11 cellular contexts compared by ENCODE assay signal in genomic region chr3:144142151-144142855, GRCh38.
DNase-seq lines count a peak whose midpoint lies in the region; ATAC-seq and TF ChIP-seq lines count a peak whose summit lies in the region.
"Had no signal": no experiment of that assay in that cellular context is flagged by ENCODE, and none has a peak within 500 bp of the region (broad histone marks: within the 10 kb centered on the region; RNA-seq: fewer than 3 reads in every experiment).

No MANE protein-coding gene starts in this region.

- peak; percentile 90 for ATAC-seq in foreskin keratinocyte
- peak; percentile 26 for ATAC-seq in sciatic nerve
- ATAC-seq in HG03175 (IDR thresholded peaks at IDR 0.05; ENCODE audit: unreplicated experiment) = no peak
- ATAC-seq: CD8-positive, alpha-beta T cell had no signal

- H3K9me3 ChIP-seq in adipocyte (ENCODE audit: control insufficient read depth, low read length) = no peaks in the 10 kb centered on the region

- H3K4me1 ChIP-seq in adipocyte (ENCODE audit: control insufficient read depth, insufficient read depth, low read length) = peaks cover 11% of the 10 kb centered on the region
- peaks cover 9% of the 10 kb centered on the region for H3K4me1 ChIP-seq in foreskin keratinocyte

- intact Hi-C loops in sciatic nerve (cut with DNase I) = loop anchor here (5.0 kb wide), 1 partner anchor 1185 kb away; no protein-coding TSS in a partner anchor

- peak; percentile 28 for DNase-seq in EL
- peak; percentile 77 for DNase-seq in adipocyte (ENCODE audit: low read depth)
- DNase-seq in foreskin keratinocyte = peak; percentile 50 to 67
- no peak for DNase-seq in sciatic nerve (ENCODE audit: low spot score)
- no peak for DNase-seq in activated CD4-positive, alpha-beta T cell treated with anti-CD3 and anti-CD28 coated beads for 1 hour
- no peak for DNase-seq in mucosa of gallbladder (ENCODE audit: low spot score)
- no peak for DNase-seq in NCI-H1048 (lab: John Stamatoyannopoulos, UW)
- DNase-seq: activated CD4-positive, alpha-beta T cell treated with anti-CD3 and anti-CD28 coated beads, Interleukin-2, amount 50 U/mL, for 48 hours; CD8-positive, alpha-beta T cell; T-cell had no signal

- no peak overlapping the region for H3K27ac ChIP-seq in foreskin keratinocyte

- TF ChIP-seq CTCF in foreskin keratinocyte (conservative IDR thresholded peaks at IDR 0.05) = no peak

- peak overlapping the region; percentile 61 for H3K4me3 ChIP-seq in adipocyte (ENCODE audit: low read length)

- H3K36me3 ChIP-seq in adipocyte (ENCODE audit: control insufficient read depth, insufficient read depth, low read length, severe bottlenecking) = no peaks in the 10 kb centered on the region

- H3K27me3 ChIP-seq in adipocyte (replicated peaks; ENCODE audit: control insufficient read depth, insufficient read depth, low read length) (no peaks in the 10 kb centered on the region), foreskin keratinocyte (no peaks in the 10 kb centered on the region)

- peak overlapping the region; percentile 35 for H3K9ac ChIP-seq in adipocyte (ENCODE audit: low read length)

Comparison
In these comparisons a context has a peak if more than half of its experiments do, and no peak if none do; other contexts are left out.
1. DNase-seq: peak in EL (single experiment), adipocyte (single experiment) and foreskin keratinocyte (2 of 2); none in sciatic nerve (single experiment), activated CD4-positive, alpha-beta T cell treated with anti-CD3 and anti-CD28 coated beads for 1 hour (single experiment), mucosa of gallbladder (single experiment) and NCI-H1048 (single experiment).